23 cellular contexts compared by ENCODE assay signal in the genomic region with DNA sequence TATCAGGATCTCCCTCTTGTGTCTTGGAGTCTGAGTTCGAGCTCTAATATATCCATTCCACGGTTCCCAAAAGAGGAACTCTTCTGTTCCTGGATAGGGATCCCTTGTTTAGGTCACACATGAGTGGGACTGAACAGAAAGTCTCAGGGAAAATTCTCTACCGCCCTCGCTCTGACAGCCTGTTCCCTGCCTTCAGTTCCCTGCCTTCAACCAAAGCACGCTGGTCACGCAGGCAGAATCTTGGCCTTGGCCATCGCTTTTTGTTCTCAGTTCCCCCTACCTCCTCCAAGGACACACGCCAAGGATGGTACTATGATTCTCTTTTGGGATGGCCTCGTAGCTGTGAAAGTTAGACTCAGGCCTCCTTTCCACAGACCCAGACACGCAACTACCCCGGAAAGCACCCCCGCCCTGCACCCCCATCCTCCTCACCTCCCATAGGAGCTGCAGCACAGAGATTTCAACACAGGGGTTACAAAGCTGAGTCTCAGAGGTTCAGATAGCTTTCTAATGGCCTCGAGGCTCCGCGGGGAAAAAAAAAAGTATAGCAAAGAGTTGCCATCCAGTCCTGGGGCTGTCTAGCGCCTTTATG. TPM values are rescaled to one million over a fixed set of nuclear protein-coding genes. Genes with fewer than 3 reads are reported as not detected.
DNase-seq lines count a peak whose midpoint lies in the region; ATAC-seq and TF ChIP-seq lines count a peak whose summit lies in the region.
"Had no signal": no experiment of that assay in that cellular context is flagged by ENCODE, and none has a peak within 500 bp of the region (broad histone marks: within the 10 kb centered on the region; RNA-seq: fewer than 3 reads in every experiment).

No MANE protein-coding gene starts in this region.

- no peak overlapping the region for H3K9ac ChIP-seq in neural cell (ENCODE audit: low read length)

- no peaks in the 10 kb centered on the region for H3K9me2 ChIP-seq in neural cell (ENCODE audit: insufficient read depth, low read length)

- peaks cover 33% of the 10 kb centered on the region for H3K27me3 Mint-ChIP-seq in endothelial cell (ENCODE audit: unreplicated experiment)

- H3K36me3 Mint-ChIP-seq in endothelial cell (ENCODE audit: low read depth, unreplicated experiment), result peaks cover 16% of the 10 kb centered on the region
- H3K36me3 Mint-ChIP-seq: CD4-positive, CD25-positive, alpha-beta regulatory T cell had no signal

- H3K27me3 ChIP-seq in cardiac muscle cell (peaks cover 67% of the 10 kb centered on the region), right cardiac atrium (ENCODE audit: control insufficient read depth, insufficient read depth) (no peaks in the 10 kb centered on the region), neural cell (ENCODE audit: insufficient read depth, low read depth, low read length) (peaks cover 52% of the 10 kb centered on the region), tibial nerve (peaks cover 0 to 38% of the 10 kb centered on the region in 2 donors), left lung (peaks cover 43 to 76% of the 10 kb centered on the region in 2 donors)
- H3K27me3 ChIP-seq: SJCRH30 had no signal

- intact Hi-C loops in right cardiac atrium (cut with DNase I), result no loop called here
- intact Hi-C loops in left lung (cut with DNase I), result no loop called here

- H2AFZ ChIP-seq in neural cell (ENCODE audit: low read depth, low read length), result no peak overlapping the region

- no peaks in the 10 kb centered on the region for H3K9me3 ChIP-seq in cardiac muscle cell (ENCODE audit: low read depth)
- H3K9me3 ChIP-seq in right cardiac atrium (ENCODE audit: control insufficient read depth, low read length), result no peaks in the 10 kb centered on the region
- no peaks in the 10 kb centered on the region for H3K9me3 ChIP-seq in neural cell (ENCODE audit: low read length)
- H3K9me3 ChIP-seq in tibial nerve, result no peaks in the 10 kb centered on the region
- H3K9me3 ChIP-seq in left lung, result no peaks in the 10 kb centered on the region
- H3K9me3 ChIP-seq: SJCRH30 had no signal

- peaks cover 44% of the 10 kb centered on the region for H3K9me3 Mint-ChIP-seq in endothelial cell (ENCODE audit: unreplicated experiment)
- H3K9me3 Mint-ChIP-seq: activated naive CD8-positive, alpha-beta T cell treated with anti-CD3 and anti-CD28 coated beads, Interleukin-2, amount 50 U/mL, for 24 hours; dendritic cell treated with granulocyte-macrophage colony-stimulating factor and Interleukin-4, amounts not matched to agents 40 ng/mL and 50 ng/mL, for 4 days; T-helper 1 cell treated with Interleukin-12 subunit alpha and Interleukin-12 subunit beta and Interleukin-4 antibody, amounts not matched to agents 30 μg/mL and 1 μg/mL, for 36 hours had no signal

- no peak for TF ChIP-seq POLR2A in tibial nerve (IDR thresholded peaks at IDR 0.05)

- no peak for TF ChIP-seq RAD21 in neural cell (conservative IDR thresholded peaks at IDR 0.05)

- no peak overlapping the region for H3K27ac ChIP-seq in cardiac muscle cell
- no peak overlapping the region for H3K27ac ChIP-seq in right cardiac atrium (ENCODE audit: low read length)
- no peak overlapping the region for H3K27ac ChIP-seq in neural cell (ENCODE audit: low read length)
- peak overlapping the region in 2 of 4 donors; percentile 42 to 59 for H3K27ac ChIP-seq in tibial nerve
- H3K27ac ChIP-seq in left lung, result no peak overlapping the region
- H3K27ac ChIP-seq: epithelial cell of prostate, SJCRH30 had no signal

- no peak for ATAC-seq in right cardiac atrium
- no peak for ATAC-seq in left lung
- no peak for ATAC-seq in GM19467 (IDR thresholded peaks at IDR 0.05; ENCODE audit: unreplicated experiment)
- ATAC-seq: activated naive CD8-positive, alpha-beta T cell treated with anti-CD3 and anti-CD28 coated beads, Interleukin-2, amount 50 U/mL, for 24 hours; GM12878; HCT116; PC-3 had no signal

- peak overlapping the region; percentile 37 for H3K27ac Mint-ChIP-seq in endothelial cell (ENCODE audit: unreplicated experiment)
- H3K27ac Mint-ChIP-seq: activated naive CD8-positive, alpha-beta T cell treated with anti-CD3 and anti-CD28 coated beads, Interleukin-2, amount 50 U/mL, for 24 hours; CD4-positive, CD25-positive, alpha-beta regulatory T cell; dendritic cell treated with granulocyte-macrophage colony-stimulating factor and Interleukin-4, amounts not matched to agents 40 ng/mL and 50 ng/mL, for 4 days; T-helper 1 cell treated with Interleukin-12 subunit alpha and Interleukin-12 subunit beta and Interleukin-4 antibody, amounts not matched to agents 30 μg/mL and 1 μg/mL, for 36 hours had no signal

- TF ChIP-seq EP300 in neural cell (conservative IDR thresholded peaks at IDR 0.05; ENCODE audit: poor library complexity, severe bottlenecking) (no peak), tibial nerve (IDR thresholded peaks at IDR 0.05) (no peak)

- H4K20me1 ChIP-seq in neural cell (ENCODE audit: insufficient read depth), result no peaks in the 10 kb centered on the region

- no peaks in the 10 kb centered on the region for H3K36me3 ChIP-seq in cardiac muscle cell
- no peaks in the 10 kb centered on the region for H3K36me3 ChIP-seq in neural cell (ENCODE audit: insufficient read depth, low read length)
- H3K36me3 ChIP-seq in tibial nerve, result no peaks in the 10 kb centered on the region
- no peaks in the 10 kb centered on the region for H3K36me3 ChIP-seq in left lung
- H3K36me3 ChIP-seq: SJCRH30 had no signal

- TF ChIP-seq CTCF in cardiac muscle cell (IDR thresholded peaks at IDR 0.05; ENCODE audit: low read depth, low read length) (no peak), endothelial cell (IDR thresholded peaks at IDR 0.05; ENCODE audit: unreplicated experiment) (no peak), neural cell (IDR thresholded peaks at IDR 0.05; ENCODE audit: poor library complexity, severe bottlenecking) (no peak), tibial nerve (IDR thresholded peaks at IDR 0.05) (no peak), left lung (IDR thresholded peaks at IDR 0.05) (no peak)

- no peaks in the 10 kb centered on the region for H3F3A ChIP-seq in neural cell (ENCODE audit: insufficient read depth, low read length, poor library complexity, severe bottlenecking)

- 18% methylated on average over 16 of the region's 16 CpGs for WGBS in right cardiac atrium
- 17 to 24% methylated on average over 16 of the region's 16 CpGs for WGBS in tibial nerve, 2 donors

- H3K4me1 ChIP-seq in cardiac muscle cell (ENCODE audit: low read depth), result no peaks in the 10 kb centered on the region
- H3K4me1 ChIP-seq in right cardiac atrium (ENCODE audit: control insufficient read depth, insufficient read depth, low read length), result no peaks in the 10 kb centered on the region
- peaks cover 0 to 18% (median 2%) of the 10 kb centered on the region in 4 donors for H3K4me1 ChIP-seq in tibial nerve
- no peaks in the 10 kb centered on the region for H3K4me1 ChIP-seq in left lung
- H3K4me1 ChIP-seq: SJCRH30 had no signal

- DNase-seq in cardiac muscle cell (ENCODE audit: low read depth in 1 of 2, low spot score in 1 of 2) (no peak), right cardiac atrium (no peak), endothelial cell (ENCODE audit: low spot score) (no peak), tibial nerve (ENCODE audit: low spot score in 2 of 2) (no peak), left lung (no peak)
- no peak for DNase-seq in stimulated activated naive CD4-positive, alpha-beta T cell treated with Interleukin-2 at 50 U/mL for 16 hours (lab: John Stamatoyannopoulos, UW)
- DNase-seq: activated naive CD8-positive, alpha-beta T cell treated with anti-CD3 and anti-CD28 coated beads, Interleukin-2, amount 50 U/mL, for 24 hours; CD4-positive, CD25-positive, alpha-beta regulatory T cell; foreskin melanocyte; NCI-H187; NCI-H345; PC-3; SJCRH30; stimulated activated CD4-positive, alpha-beta T cell treated with anti-CD3 and anti-CD28 coated beads, Interleukin-12 subunit alpha, Interleukin-12 subunit beta, amount 100 ng/mL, for 4 hours had no signal

- peak overlapping the region; percentile 77 for H3K4me3 Mint-ChIP-seq in endothelial cell (ENCODE audit: unreplicated experiment)
- H3K4me3 Mint-ChIP-seq: activated naive CD8-positive, alpha-beta T cell treated with anti-CD3 and anti-CD28 coated beads, Interleukin-2, amount 50 U/mL, for 24 hours; CD4-positive, CD25-positive, alpha-beta regulatory T cell; dendritic cell treated with granulocyte-macrophage colony-stimulating factor and Interleukin-4, amounts not matched to agents 40 ng/mL and 50 ng/mL, for 4 days; T-helper 1 cell treated with Interleukin-12 subunit alpha and Interleukin-12 subunit beta and Interleukin-4 antibody, amounts not matched to agents 30 μg/mL and 1 μg/mL, for 36 hours had no signal

- H3K79me2 ChIP-seq in neural cell (replicated peaks; ENCODE audit: insufficient read depth, low read length), result no peaks in the 10 kb centered on the region

- H3K4me3 ChIP-seq in cardiac muscle cell, result peak overlapping the region; percentile 39
- H3K4me3 ChIP-seq in right cardiac atrium (ENCODE audit: low read length), result no peak overlapping the region
- peak overlapping the region; percentile 87 for H3K4me3 ChIP-seq in neural cell (ENCODE audit: low read length)
- H3K4me3 ChIP-seq in tibial nerve, result peak overlapping the region; percentile 30 to 54 (median 42)
- H3K4me3 ChIP-seq in left lung, result no peak overlapping the region
- H3K4me3 ChIP-seq: GM12878, lung, SJCRH30 had no signal

- no peak overlapping the region for H3K4me2 ChIP-seq in neural cell (ENCODE audit: low read length)

- H3K4me1 Mint-ChIP-seq in endothelial cell (ENCODE audit: unreplicated experiment), result peaks cover 3% of the 10 kb centered on the region
- H3K4me1 Mint-ChIP-seq: activated naive CD8-positive, alpha-beta T cell treated with anti-CD3 and anti-CD28 coated beads, Interleukin-2, amount 50 U/mL, for 24 hours had no signal

TF ChIP-seq in neural cell, 6 proteins besides CTCF, POLR2A, EP300 and RAD21:
- no peak for TF ChIP-seq EZH2 (IDR thresholded peaks at IDR 0.05; ENCODE audit: borderline replicate concordance, insufficient read depth, low read length, poor library complexity, severe bottlenecking)

RNA-seq across cellular contexts. Expression of a gene that starts 1.5 kb away (rescaled TPM):
- total RNA-seq in cardiac muscle cell (0.25 and 0.45 TPM in 2 replicates), right cardiac atrium (under 1 TPM in 2 of 4 donors, not detected in 2; 0.03 to 0.08 TPM), endothelial cell (ENCODE audit: unreplicated experiment) (not detected), tibial nerve (10 to 100 TPM; 10.8 to 28.0 (median 21.9) TPM), left lung (under 1 TPM in 1 of 2 donors, not detected in 1; 0.06 TPM)
- polyA plus RNA-seq in cardiac muscle cell (0.17 TPM in 1 of 2 replicates, not detected in the other), right cardiac atrium (0.07 TPM), neural cell (1.8 and 2.5 TPM in 2 replicates)
- 7.3 and 10.4 TPM in 2 replicates for polyA minus RNA-seq in neural cell
- total RNA-seq: CD4-positive, CD25-positive, alpha-beta regulatory T cell; GM12878; PC-3; pulmonary artery endothelial cell; SJCRH30 had no signal
- polyA plus RNA-seq: CD4-positive, CD25-positive, alpha-beta regulatory T cell; GM12878 had no signal

Comparison
In these comparisons a context has a peak if more than half of its experiments do, and no peak if none do; other contexts are left out.
1. H3K4me3 ChIP-seq: peak in cardiac muscle cell (single experiment), neural cell (single experiment) and tibial nerve (4 of 4); none in right cardiac atrium (single experiment) and left lung (0 of 2).